8 cellular contexts compared by ENCODE assay signal in genomic region chr1:148458901-148459581, GRCh38. TPM values are rescaled to one million over a fixed set of nuclear protein-coding genes. Genes with fewer than 3 reads are reported as not detected.
A peak's percentile ranks its signal among the peaks of the same experiment; 100 is the strongest.
DNase-seq lines count a peak whose midpoint lies in the region; ATAC-seq, FAIRE-seq and TF ChIP-seq lines count a peak whose summit lies in the region.
"Not testable (repeated sequence)": the region's sequence is repeated elsewhere in the genome, so short reads cannot be mapped to it uniquely, and the experiment has no call there.

No MANE protein-coding gene starts in this region.

- TF ChIP-seq RAD21 in IMR-90 (IDR thresholded peaks at IDR 0.05; ENCODE audit: low read length): not testable (repeated sequence)

- not testable (repeated sequence) for BruUV-seq in IMR-90 (replicated peaks; lab: Mats Ljungman, UMichigan)

- not testable (repeated sequence) for H3K18ac ChIP-seq in IMR-90 (ENCODE audit: low read depth, low read length)

- not testable (repeated sequence) for TF ChIP-seq CTCF in CD4-positive, alpha-beta T cell (IDR thresholded peaks at IDR 0.05); IMR-90 (conservative IDR thresholded peaks at IDR 0.05; ENCODE audit: low read depth, low read length); keratinocyte (optimal IDR thresholded peaks at IDR 0.05 in 1 of 3, IDR thresholded peaks at IDR 0.05 in 1 of 3, conservative IDR thresholded peaks at IDR 0.05 in 1 of 3; ENCODE audit: extremely low read depth in 1 of 3, insufficient read depth in 2 of 3, low read length in 3 of 3)

- H3K79me1 ChIP-seq in IMR-90 (ENCODE audit: low read depth in 1 of 2, low read length in 2 of 2): not testable (repeated sequence)

- peak overlapping the region; percentile 99 for H3K27ac Mint-ChIP-seq in CD4-positive, alpha-beta T cell
- H3K27ac Mint-ChIP-seq in T-helper 17 cell: peak overlapping the region; percentile 93
- peak overlapping the region; percentile 49 for H3K27ac Mint-ChIP-seq in activated T-helper 2 cell treated with anti-CD3 and anti-CD28 coated beads, Interferon-gamma antibody, Interleukin-2, Interleukin-4, amounts not matched to agents 10 μg/mL and 5 μg/mL and 100 μg/mL, durations not matched to agents 14 hours and 24 hours and 36 hours
- H3K27ac Mint-ChIP-seq in effector memory CD8-positive, alpha-beta T cell: peak overlapping the region; percentile 96 to 97

- H3K79me2 ChIP-seq in keratinocyte (ENCODE audit: control insufficient read depth, insufficient read depth, low read length): not testable (repeated sequence)

- H3K9ac ChIP-seq in IMR-90 (ENCODE audit: low read depth, low read length): peak overlapping the region; percentile 71
- H3K9ac ChIP-seq in keratinocyte (ENCODE audit: control insufficient read depth, extremely low read depth, insufficient read depth, low read length): peak overlapping the region; percentile 73

- H3K4me1 ChIP-seq in IMR-90 (ENCODE audit: control insufficient read depth, insufficient read depth, low read length); keratinocyte (ENCODE audit: control insufficient read depth, extremely low read depth, insufficient read depth, low read length): not testable (repeated sequence)

- not testable (repeated sequence) for H3K27me3 ChIP-seq in CD4-positive, alpha-beta T cell (ENCODE audit: control insufficient read depth, insufficient read depth, low read length); IMR-90 (ENCODE audit: control insufficient read depth, insufficient read depth, low read length); keratinocyte (ENCODE audit: control insufficient read depth, extremely low read depth, insufficient read depth, low read length)

- CTCF ChIA-PET in CD4-positive, alpha-beta T cell (lab: Charles Lee); IMR-90 (lab: Yijun Ruan, JAX): not testable (repeated sequence)

- not testable (repeated sequence) for H3K36me3 Mint-ChIP-seq in CD4-positive, alpha-beta T cell (ENCODE audit: low read depth); T-helper 17 cell (ENCODE audit: low read depth); activated T-helper 2 cell treated with anti-CD3 and anti-CD28 coated beads, Interferon-gamma antibody, Interleukin-2, Interleukin-4, amounts not matched to agents 10 μg/mL and 5 μg/mL and 100 μg/mL, durations not matched to agents 14 hours and 24 hours and 36 hours (ENCODE audit: low read depth); effector memory CD8-positive, alpha-beta T cell (ENCODE audit: insufficient read depth)

- peak overlapping the region; percentile 51 for H3K4me3 ChIP-seq in IMR-90 (ENCODE audit: insufficient read depth, low read depth, low read length)
- H3K4me3 ChIP-seq in keratinocyte (ENCODE audit: control insufficient read depth in 2 of 3, extremely low read depth in 1 of 3, insufficient read depth in 2 of 3, low read depth in 1 of 3, low read length in 3 of 3): peak overlapping the region; percentile 43 to 53 (median 52)

- not testable (repeated sequence) for H3K36me3 ChIP-seq in IMR-90 (ENCODE audit: control insufficient read depth, insufficient read depth, low read length); keratinocyte (ENCODE audit: control insufficient read depth in 2 of 2, extremely low read depth in 1 of 2, insufficient read depth in 2 of 2, low read length in 2 of 2)

- not testable (repeated sequence) for H2BK15ac ChIP-seq in IMR-90 (ENCODE audit: low read depth, low read length)

- H3K4me1 Mint-ChIP-seq in CD4-positive, alpha-beta T cell (ENCODE audit: low read depth); T-helper 17 cell; activated T-helper 2 cell treated with anti-CD3 and anti-CD28 coated beads, Interferon-gamma antibody, Interleukin-2, Interleukin-4, amounts not matched to agents 10 μg/mL and 5 μg/mL and 100 μg/mL, durations not matched to agents 14 hours and 24 hours and 36 hours (ENCODE audit: low read depth); effector memory CD8-positive, alpha-beta T cell (ENCODE audit: low read depth in 2 of 2): not testable (repeated sequence)

- WGBS in IMR-90 (ENCODE audit: extremely low coverage in 2 of 2, insufficient read length in 1 of 2), 2 experiments: no CpG with 5 or more reads among the region's 63 CpGs

- H4K20me1 ChIP-seq in IMR-90 (ENCODE audit: insufficient read depth, low read length); keratinocyte (ENCODE audit: control insufficient read depth, extremely low read depth, insufficient read depth, low read length): not testable (repeated sequence)

- ATAC-seq in CD4-positive, alpha-beta T cell (ENCODE audit: poor library complexity); IMR-90 (ENCODE audit: low read depth); T-helper 17 cell; effector memory CD8-positive, alpha-beta T cell (replicated peaks): not testable (repeated sequence)

- TF ChIP-seq POLR2A in IMR-90 (IDR thresholded peaks at IDR 0.05; ENCODE audit: low read depth, low read length): not testable (repeated sequence)

- not testable (repeated sequence) for H3K9me3 Mint-ChIP-seq in CD4-positive, alpha-beta T cell; activated T-helper 2 cell treated with anti-CD3 and anti-CD28 coated beads, Interferon-gamma antibody, Interleukin-2, Interleukin-4, amounts not matched to agents 10 μg/mL and 5 μg/mL and 100 μg/mL, durations not matched to agents 14 hours and 24 hours and 36 hours; effector memory CD8-positive, alpha-beta T cell

- H2AFZ ChIP-seq in IMR-90 (replicated peaks; ENCODE audit: low read length, poor library complexity); keratinocyte (ENCODE audit: control insufficient read depth, low read length): not testable (repeated sequence)

- H3K9me1 ChIP-seq in IMR-90 (ENCODE audit: insufficient read depth, low read length); keratinocyte (ENCODE audit: control insufficient read depth, extremely low read depth, insufficient read depth, low read length): not testable (repeated sequence)

- in situ Hi-C loops in IMR-90 (cut with MboI; ENCODE audit: low sequenced_read_pairs): not testable (repeated sequence)

- H2BK5ac ChIP-seq in IMR-90 (ENCODE audit: low read depth, low read length, poor library complexity, severe bottlenecking): peak overlapping the region; percentile 46

- POLR2A ChIA-PET in CD4-positive, alpha-beta T cell (lab: Charles Lee): interaction anchor here (0.6 to 1.2 kb wide), 2 partner anchors 70 to 87 kb away, joined by 4 to 6 read pairs; no protein-coding TSS in a partner anchor
- POLR2A ChIA-PET in IMR-90 (lab: Charles Lee; ENCODE audit: unreplicated experiment): not testable (repeated sequence)

- H2AK9ac ChIP-seq in IMR-90 (replicated peaks; ENCODE audit: low read depth, low read length, poor library complexity): not testable (repeated sequence)

- not testable (repeated sequence) for H2BK120ac ChIP-seq in IMR-90 (ENCODE audit: low read depth, low read length)

- H3K4ac ChIP-seq in IMR-90 (ENCODE audit: low read depth, low read length): not testable (repeated sequence)

- intact Hi-C loops in CD4-positive, alpha-beta T cell (cut with DNase I, micrococcal nuclease); IMR-90 (cut with micrococcal nuclease); activated T-helper 2 cell treated with anti-CD3 and anti-CD28 coated beads, Interferon-gamma antibody, Interleukin-2, Interleukin-4, amounts not matched to agents 10 μg/mL and 5 μg/mL and 100 μg/mL, durations not matched to agents 14 hours and 24 hours and 36 hours (cut with micrococcal nuclease): not testable (repeated sequence)

- not testable (repeated sequence) for H3K27me3 Mint-ChIP-seq in CD4-positive, alpha-beta T cell; T-helper 17 cell; activated T-helper 2 cell treated with anti-CD3 and anti-CD28 coated beads, Interferon-gamma antibody, Interleukin-2, Interleukin-4, amounts not matched to agents 10 μg/mL and 5 μg/mL and 100 μg/mL, durations not matched to agents 14 hours and 24 hours and 36 hours (ENCODE audit: low read depth); effector memory CD8-positive, alpha-beta T cell

- H4K91ac ChIP-seq in IMR-90 (ENCODE audit: insufficient read depth, low read depth, low read length): not testable (repeated sequence)

- H3K4me2 ChIP-seq in IMR-90 (ENCODE audit: low read depth, low read length): not testable (repeated sequence)
- peak overlapping the region; percentile 37 for H3K4me2 ChIP-seq in keratinocyte (ENCODE audit: control insufficient read depth, extremely low read depth, insufficient read depth, low read depth, low read length)

- dilution Hi-C loops in IMR-90 (cut with HindIII; ENCODE audit: low sequenced_read_pairs, unreplicated experiment); keratinocyte (cut with MboI; ENCODE audit: extremely low pct_ligation_motif_present, low sequenced_read_pairs): not testable (repeated sequence)

- not testable (repeated sequence) for H3K14ac ChIP-seq in IMR-90 (replicated peaks; ENCODE audit: low read depth, low read length)

- H3K9me3 ChIP-seq in CD4-positive, alpha-beta T cell (ENCODE audit: control insufficient read depth, low read length); IMR-90 (ENCODE audit: control insufficient read depth, insufficient read depth, low read length); T-helper 17 cell (ENCODE audit: control insufficient read depth, low read length, poor library complexity, severe bottlenecking); keratinocyte (ENCODE audit: control insufficient read depth, low read depth, low read length): not testable (repeated sequence)

- H3K56ac ChIP-seq in IMR-90 (ENCODE audit: extremely low read depth, insufficient read depth, low read length): not testable (repeated sequence)

- not testable (repeated sequence) for H2BK20ac ChIP-seq in IMR-90 (ENCODE audit: low read depth, low read length)

- H3K4me3 Mint-ChIP-seq in CD4-positive, alpha-beta T cell: peak overlapping the region; percentile 80
- peak overlapping the region; percentile 75 for H3K4me3 Mint-ChIP-seq in T-helper 17 cell
- H3K4me3 Mint-ChIP-seq in activated T-helper 2 cell treated with anti-CD3 and anti-CD28 coated beads, Interferon-gamma antibody, Interleukin-2, Interleukin-4, amounts not matched to agents 10 μg/mL and 5 μg/mL and 100 μg/mL, durations not matched to agents 14 hours and 24 hours and 36 hours (ENCODE audit: low read depth): peak overlapping the region; percentile 70
- H3K4me3 Mint-ChIP-seq in effector memory CD8-positive, alpha-beta T cell: peak overlapping the region; percentile 79 to 86

- H3K23ac ChIP-seq in IMR-90 (ENCODE audit: low read depth, low read length): not testable (repeated sequence)

- not testable (repeated sequence) for H4K5ac ChIP-seq in IMR-90 (ENCODE audit: low read depth, low read length)

- H2AK5ac ChIP-seq in IMR-90 (ENCODE audit: low read depth, low read length): not testable (repeated sequence)

- peak overlapping the region; percentile 90 for H3K27ac ChIP-seq in CD4-positive, alpha-beta T cell (ENCODE audit: low read depth, low read length)
- H3K27ac ChIP-seq in IMR-90 (ENCODE audit: insufficient read depth, low read length): peak overlapping the region; percentile 78
- peak overlapping the region; percentile 56 for H3K27ac ChIP-seq in keratinocyte (ENCODE audit: control insufficient read depth, insufficient read depth, low read length)

- DNase-seq in CD4-positive, alpha-beta T cell: peak; percentile 16 to 66 (median 36)
- not testable (repeated sequence) for DNase-seq in IMR-90; keratinocyte (ENCODE audit: low read depth, low spot score)
- peak; percentile 17 to 36 (median 25) for DNase-seq in T-helper 17 cell
- DNase-seq in activated T-helper 2 cell treated with anti-CD3 and anti-CD28 coated beads, Interferon-gamma antibody, Interleukin-2, Interleukin-4, amounts not matched to agents 10 μg/mL and 5 μg/mL and 100 μg/mL, durations not matched to agents 14 hours and 24 hours and 36 hours (ENCODE audit: low spot score): peak; percentile 33
- peak; percentile 31 to 52 (median 37) for DNase-seq in effector memory CD8-positive, alpha-beta T cell
- DNase-seq in pons (ENCODE audit: low spot score): peak; percentile 0
- DNase-seq in stimulated activated naive CD4-positive, alpha-beta T cell (lab: John Stamatoyannopoulos, UW): peak; percentile 22 to 73 (median 50)

- peak overlapping the region in 1 of 2 experiments; percentile 60; a peak in 2 of 4 replicates for H4K8ac ChIP-seq in IMR-90 (ENCODE audit: low read depth in 2 of 2, low read length in 2 of 2)

- FAIRE-seq in keratinocyte (lab: Jason Lieb, UNC): not testable (repeated sequence)

RNA-seq across cellular contexts. Expression of gene PPIAL4G, which starts 24.1 kb away (rescaled TPM):
- under 1 TPM; 0.11 to 0.14 TPM for total RNA-seq in CD4-positive, alpha-beta T cell
- total RNA-seq in IMR-90 (2012; rRNA removed) (not detected in 2 replicates), T-helper 17 cell (under 1 TPM; 0.08 to 0.42 TPM)
- polyA plus RNA-seq in IMR-90 (2012; rRNA removed) (not detected in 2 replicates), keratinocyte (not detected in 3 replicates)
- polyA plus RNA-seq in IMR-90 (2012; cell fraction: cytosol; rRNA removed): not detected in 2 replicates
- not detected in 2 replicates for polyA plus RNA-seq in IMR-90 (2012; cell fraction: nucleus; rRNA removed; ENCODE audit: low replicate concordance)
- total RNA-seq in activated T-helper 2 cell treated with anti-CD3 and anti-CD28 coated beads, Interferon-gamma antibody, Interleukin-2, Interleukin-4, amounts not matched to agents 10 μg/mL and 5 μg/mL and 100 μg/mL, durations not matched to agents 14 hours and 24 hours and 36 hours: 0.05 TPM in 1 of 2 replicates, not detected in the other
- polyA plus RNA-seq in keratinocyte (2011; ENCODE audit: low read depth): not detected
- polyA plus RNA-seq in keratinocyte (2011; cell fraction: cytosol; rRNA removed): not detected in 2 replicates
- not detected in 2 replicates for polyA plus RNA-seq in keratinocyte (2011; cell fraction: nucleus; rRNA removed)
- polyA plus RNA-seq in keratinocyte (2012; ENCODE audit: low replicate concordance): not detected in 2 replicates
- not detected in 3 replicates for polyA minus RNA-seq in keratinocyte
- not detected for polyA minus RNA-seq in keratinocyte (2011; cell fraction: cytosol; rRNA and poly(A)+ RNA removed)
- polyA minus RNA-seq in keratinocyte (2011; cell fraction: nucleus; rRNA and poly(A)+ RNA removed): not detected in 2 replicates

Comparison
In these comparisons a context has a peak if more than half of its experiments do, and no peak if none do; other contexts are left out.
1. H3K27ac Mint-ChIP-seq: peak in every context shown above with its lines; median percentile 99 in CD4-positive, alpha-beta T cell; 96 in effector memory CD8-positive, alpha-beta T cell; 93 in T-helper 17 cell; 49 in activated T-helper 2 cell treated with anti-CD3 and anti-CD28 coated beads, Interferon-gamma antibody, Interleukin-2, Interleukin-4, amounts not matched to agents 10 μg/mL and 5 μg/mL and 100 μg/mL, durations not matched to agents 14 hours and 24 hours and 36 hours.